In genomic region chr2:109528811-109529501, GRCh38 we compare ENCODE assay signal across 16 cellular contexts.
"Had no signal": no experiment of that assay in that cellular context is flagged by ENCODE, and none has a peak within 500 bp of the region (broad histone marks: within the 10 kb centered on the region; RNA-seq: fewer than 3 reads in every experiment).

No MANE protein-coding gene starts in this region.

- H3K9me3 ChIP-seq: ascending aorta, esophagus muscularis mucosa, neutrophil, SK-N-SH, stomach had no signal

- FAIRE-seq: endothelial cell of umbilical vein had no signal

- H3K4me3 ChIP-seq: ascending aorta, esophagus muscularis mucosa, stomach had no signal

- H3K36me3 Mint-ChIP-seq: immature natural killer cell, natural killer cell, WTC11 had no signal

- H3K36me3 ChIP-seq: ascending aorta, esophagus muscularis mucosa, neutrophil, stomach had no signal

- H3K4me2 ChIP-seq: SK-N-SH had no signal

- H3K27ac ChIP-seq: ascending aorta, neutrophil, stomach had no signal

- H3K27ac Mint-ChIP-seq: activated CD4-positive, alpha-beta T cell treated with anti-CD3 and anti-CD28 coated beads for 36 hours; activated T-cell treated with anti-CD3 and anti-CD28 coated beads, Interleukin-2, amount 50 U/mL, for 24 hours; activated T-helper 2 cell treated with anti-CD3 and anti-CD28 coated beads, Interferon-gamma antibody, Interleukin-2, Interleukin-4, amounts not matched to agents 10 μg/mL and 5 μg/mL and 100 μg/mL, durations not matched to agents 14 hours and 24 hours and 36 hours; immature natural killer cell; natural killer cell; WTC11 had no signal

- H3K9ac ChIP-seq: SK-N-SH had no signal

- H3K4me1 Mint-ChIP-seq: activated CD4-positive, alpha-beta T cell treated with anti-CD3 and anti-CD28 coated beads for 36 hours; immature natural killer cell; natural killer cell; WTC11 had no signal

- DNase-seq: activated CD4-positive, alpha-beta T cell treated with anti-CD3 and anti-CD28 coated beads for 36 hours; activated CD4-positive, alpha-beta T cell treated with anti-CD3 and anti-CD28 coated beads, Interleukin-2, amount 50 U/mL, for 48 hours; activated naive CD4-positive, alpha-beta T cell treated with anti-CD3 and anti-CD28 coated beads, Interleukin-2, amount 50 U/mL, for 16 hours; activated T-cell treated with anti-CD3 and anti-CD28 coated beads, Interleukin-2, amount 50 U/mL, for 24 hours; effector CD8-positive, alpha-beta T cell; immature natural killer cell; mesendoderm; natural killer cell; SK-N-SH; stomach had no signal

- H3K27me3 Mint-ChIP-seq: activated T-cell treated with anti-CD3 and anti-CD28 coated beads, Interleukin-2, amount 50 U/mL, for 24 hours had no signal

- H3K9me3 Mint-ChIP-seq: activated T-cell treated with anti-CD3 and anti-CD28 coated beads, Interleukin-2, amount 50 U/mL, for 24 hours; activated T-helper 2 cell treated with anti-CD3 and anti-CD28 coated beads, Interferon-gamma antibody, Interleukin-2, Interleukin-4, amounts not matched to agents 10 μg/mL and 5 μg/mL and 100 μg/mL, durations not matched to agents 14 hours and 24 hours and 36 hours; immature natural killer cell; natural killer cell; WTC11 had no signal

- H3K27me3 ChIP-seq: ascending aorta, neutrophil had no signal

- H3K4me3 Mint-ChIP-seq: activated CD4-positive, alpha-beta T cell treated with anti-CD3 and anti-CD28 coated beads for 36 hours; activated T-cell treated with anti-CD3 and anti-CD28 coated beads, Interleukin-2, amount 50 U/mL, for 24 hours; immature natural killer cell; natural killer cell; WTC11 had no signal

- H3K4me1 ChIP-seq: ascending aorta had no signal
